In the genomic region with DNA sequence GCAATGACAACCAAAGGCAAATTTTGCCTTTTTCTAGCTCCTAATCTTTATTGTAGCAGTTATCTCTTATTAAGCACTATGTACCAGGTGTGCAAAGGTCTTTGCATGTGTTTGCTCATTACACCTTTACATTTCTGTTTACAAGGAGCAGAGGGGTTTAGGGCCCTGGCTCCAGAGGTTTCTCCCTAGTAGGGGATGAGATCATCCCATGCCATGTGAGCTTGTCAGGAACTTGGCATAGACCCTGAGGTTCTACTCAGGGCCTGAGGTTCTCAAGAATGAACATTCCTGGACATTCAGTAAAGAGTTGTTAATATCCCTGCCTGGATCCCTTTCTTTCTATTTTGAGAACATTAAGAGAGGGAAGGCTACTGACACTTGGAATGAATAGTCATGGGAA, we compare ENCODE assay signal across 22 cellular contexts.
A peak's percentile ranks its signal among the peaks of the same experiment; 100 is the strongest.
DNase-seq lines count a peak whose midpoint lies in the region; ATAC-seq and TF ChIP-seq lines count a peak whose summit lies in the region.
"Had no signal": no experiment of that assay in that cellular context is flagged by ENCODE, and none has a peak within 500 bp of the region (broad histone marks: within the 10 kb centered on the region; RNA-seq: fewer than 3 reads in every experiment).

No MANE protein-coding gene starts in this region.

- TF ChIP-seq CTCF in HFFc6 (IDR thresholded peaks at IDR 0.05) = no peak
- no peak for TF ChIP-seq CTCF in chondrocyte (IDR thresholded peaks at IDR 0.05)
- no peak for TF ChIP-seq CTCF in sigmoid colon (IDR thresholded peaks at IDR 0.05)

- no peak for TF ChIP-seq POLR2A in sigmoid colon (IDR thresholded peaks at IDR 0.05)

- H3K4me3 ChIP-seq in sigmoid colon = no peak overlapping the region
- H3K4me3 ChIP-seq: adrenal gland, Peyer's patch, prostate gland, thoracic aorta had no signal

- TF ChIP-seq EP300 in sigmoid colon (IDR thresholded peaks at IDR 0.05) = no peak

- H3K27me3 Mint-ChIP-seq in activated CD4-positive, alpha-beta T cell treated with anti-CD3 and anti-CD28 coated beads, Interleukin-2, amount 10 ng/mL, durations not matched to agents 24 days and 14 days = no peaks in the 10 kb centered on the region
- H3K27me3 Mint-ChIP-seq in HFFc6 (ENCODE audit: insufficient read depth) (no peaks in the 10 kb centered on the region; the same call in 1 of the 2 replicates), chondrocyte (ENCODE audit: low read depth) (no peaks in the 10 kb centered on the region)

- no peaks in the 10 kb centered on the region for H3K9me3 ChIP-seq in sigmoid colon
- H3K9me3 ChIP-seq: adrenal gland, Peyer's patch, prostate gland, thoracic aorta had no signal

- intact Hi-C loops in activated CD4-positive, alpha-beta T cell treated with anti-CD3 and anti-CD28 coated beads, Interleukin-2, amount 10 ng/mL, durations not matched to agents 24 days and 14 days (cut with micrococcal nuclease) = loop anchor here (5.0 kb wide), 1 partner anchor 382 kb away; no protein-coding TSS in a partner anchor
- intact Hi-C loops in sigmoid colon (cut with DNase I) = loop anchor here (10.0 kb wide), 1 partner anchor 271 kb away; no protein-coding TSS in a partner anchor

- peaks cover 35% of the 10 kb centered on the region for H3K4me1 Mint-ChIP-seq in activated CD4-positive, alpha-beta T cell treated with anti-CD3 and anti-CD28 coated beads, Interleukin-2, amount 10 ng/mL, durations not matched to agents 24 days and 14 days
- H3K4me1 Mint-ChIP-seq in HFFc6 (ENCODE audit: low read depth) (peaks cover 48% of the 10 kb centered on the region), chondrocyte (ENCODE audit: low read depth) (peaks cover 7% of the 10 kb centered on the region)
- H3K4me1 Mint-ChIP-seq: nephron had no signal

- no peaks in the 10 kb centered on the region for H3K27me3 ChIP-seq in sigmoid colon
- H3K27me3 ChIP-seq: adrenal gland, Peyer's patch had no signal

- H3K4me1 ChIP-seq in sigmoid colon = peaks cover 0 to 58% (median 44%) of the 10 kb centered on the region in 4 donors
- H3K4me1 ChIP-seq: adrenal gland, Peyer's patch, prostate gland had no signal

- H3K4me3 Mint-ChIP-seq in activated CD4-positive, alpha-beta T cell treated with anti-CD3 and anti-CD28 coated beads, Interleukin-2, amount 10 ng/mL, durations not matched to agents 24 days and 14 days = no peak overlapping the region
- H3K4me3 Mint-ChIP-seq in HFFc6 (peak overlapping the region; percentile 13; the same call in 1 of the 2 replicates), chondrocyte (ENCODE audit: unreplicated experiment) (no peak overlapping the region)
- H3K4me3 Mint-ChIP-seq: nephron had no signal

- no peak for DNase-seq in activated CD4-positive, alpha-beta T cell treated with anti-CD3 and anti-CD28 coated beads, Interleukin-2, amount 10 ng/mL, durations not matched to agents 24 days and 14 days
- no peak for DNase-seq in activated CD4-positive, alpha-beta T cell treated with anti-CD3 and anti-CD28 coated beads, Interleukin-2, amount 50 U/mL, for 1 hour
- peak; percentile 66 for DNase-seq in HFFc6
- DNase-seq in chondrocyte (ENCODE audit: low spot score) = no peak
- DNase-seq in sigmoid colon = no peak
- DNase-seq in activated CD4-positive, CD25-positive, alpha-beta regulatory T cell treated with anti-CD3 and anti-CD28 coated beads, Interleukin-2, amount 50 U/mL, for 72 hours = no peak
- DNase-seq: activated CD4-positive, alpha-beta T cell treated with anti-CD3 and anti-CD28 coated beads for 1 hour; activated T-cell treated with anti-CD3 and anti-CD28 coated beads for 4 hours; adrenal gland; cerebellar nuclear complex; DMS79; GOT3; NCI-H1694; Peyer's patch; stimulated activated CD8-positive, alpha-beta memory T cell treated with anti-CD3 and anti-CD28 coated beads, Interleukin-4, amount 100 ng/mL, for 48 hours; T1000 had no signal

- H3K27ac Mint-ChIP-seq in activated CD4-positive, alpha-beta T cell treated with anti-CD3 and anti-CD28 coated beads, Interleukin-2, amount 10 ng/mL, durations not matched to agents 24 days and 14 days = peak overlapping the region; percentile 39
- H3K27ac Mint-ChIP-seq in HFFc6 = peak overlapping the region; percentile 73; the same call in 1 of the 2 replicates
- peak overlapping the region; percentile 50 for H3K27ac Mint-ChIP-seq in chondrocyte (ENCODE audit: unreplicated experiment)
- H3K27ac Mint-ChIP-seq: nephron had no signal

- peaks cover 9% of the 10 kb centered on the region for H3K36me3 Mint-ChIP-seq in activated CD4-positive, alpha-beta T cell treated with anti-CD3 and anti-CD28 coated beads, Interleukin-2, amount 10 ng/mL, durations not matched to agents 24 days and 14 days (ENCODE audit: low read depth)
- H3K36me3 Mint-ChIP-seq in HFFc6 (ENCODE audit: low read depth) (peaks cover 6% of the 10 kb centered on the region), chondrocyte (ENCODE audit: low read depth) (no peaks in the 10 kb centered on the region)

- peak overlapping the region in 3 of 4 donors; percentile 8 to 68 (median 66) for H3K27ac ChIP-seq in sigmoid colon
- H3K27ac ChIP-seq: adrenal gland, Peyer's patch, prostate gland had no signal

- H3K36me3 ChIP-seq in sigmoid colon = no peaks in the 10 kb centered on the region
- H3K36me3 ChIP-seq: adrenal gland, Peyer's patch, prostate gland, thoracic aorta had no signal

- H3K9me3 Mint-ChIP-seq in activated CD4-positive, alpha-beta T cell treated with anti-CD3 and anti-CD28 coated beads, Interleukin-2, amount 10 ng/mL, durations not matched to agents 24 days and 14 days = no peaks in the 10 kb centered on the region
- no peaks in the 10 kb centered on the region for H3K9me3 Mint-ChIP-seq in HFFc6
- H3K9me3 Mint-ChIP-seq in chondrocyte (ENCODE audit: low read depth) = no peaks in the 10 kb centered on the region
- H3K9me3 Mint-ChIP-seq: nephron had no signal

- no peak for ATAC-seq in GM19452 (IDR thresholded peaks at IDR 0.05; ENCODE audit: unreplicated experiment)
- ATAC-seq in HG03520 (IDR thresholded peaks at IDR 0.05; ENCODE audit: unreplicated experiment) = no peak
- ATAC-seq: HepG2 had no signal
